In the genomic region with DNA sequence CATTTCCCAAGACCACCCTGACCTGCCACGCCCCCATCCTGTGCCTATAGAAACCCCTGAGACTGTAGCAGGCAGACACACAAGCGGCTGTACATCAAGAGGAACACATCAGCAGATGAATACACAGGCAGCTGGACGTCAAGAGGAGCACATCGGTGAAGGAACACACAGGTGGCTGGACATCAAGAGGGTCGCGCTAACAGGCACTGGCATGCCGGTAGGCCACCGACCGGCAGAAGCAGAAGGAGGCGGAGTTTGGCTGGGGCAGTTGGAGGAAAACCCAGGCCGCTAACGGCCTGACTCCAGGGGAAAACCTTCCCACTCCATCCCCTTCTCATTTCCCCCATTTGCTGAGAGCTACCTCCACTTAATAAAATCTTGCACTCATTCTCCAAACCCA, we compare ENCODE assay signal across 23 cellular contexts.
"Had no signal": no experiment of that assay in that cellular context is flagged by ENCODE, and none has a peak within 500 bp of the region (broad histone marks: within the 10 kb centered on the region; RNA-seq: fewer than 3 reads in every experiment).

No MANE protein-coding gene starts in this region.

- H3K27ac ChIP-seq: tibial artery had no signal

- H3K4me3 Mint-ChIP-seq: activated CD4-positive, alpha-beta memory T cell treated with anti-CD3 and anti-CD28 coated beads, Interleukin-2, amount 10 ng/mL, durations not matched to agents 7 days and 5 days; activated CD8-positive, alpha-beta memory T cell treated with anti-CD3 and anti-CD28 coated beads, Interleukin-2, amount 10 ng/mL, durations not matched to agents 7 days and 5 days; activated naive CD8-positive, alpha-beta T cell treated with anti-CD3 and anti-CD28 coated beads, Interleukin-2, amount 50 U/mL, for 24 hours; activated T-helper 17 cell treated with anti-CD3 and anti-CD28 coated beads, Interleukin-2, amount 50 U/mL, for 72 hours; brain; effector memory CD8-positive, alpha-beta T cell; naive thymus-derived CD8-positive, alpha-beta T cell; T-helper 2 cell treated with Interferon-gamma antibody and Interleukin-4, amounts not matched to agents 5 μg/mL and 100 μg/mL, for 36 hours had no signal

- H3K27ac Mint-ChIP-seq: activated CD4-positive, alpha-beta memory T cell treated with anti-CD3 and anti-CD28 coated beads, Interleukin-2, amount 10 ng/mL, durations not matched to agents 7 days and 5 days; activated CD8-positive, alpha-beta memory T cell treated with anti-CD3 and anti-CD28 coated beads, Interleukin-2, amount 10 ng/mL, durations not matched to agents 7 days and 5 days; activated naive CD8-positive, alpha-beta T cell treated with anti-CD3 and anti-CD28 coated beads, Interleukin-2, amount 50 U/mL, for 24 hours; activated T-helper 17 cell treated with anti-CD3 and anti-CD28 coated beads, Interleukin-2, amount 50 U/mL, for 72 hours; effector memory CD8-positive, alpha-beta T cell; progenitor cell of endocrine pancreas; T-helper 2 cell treated with Interferon-gamma antibody and Interleukin-4, amounts not matched to agents 5 μg/mL and 100 μg/mL, for 36 hours had no signal

- ATAC-seq: activated CD8-positive, alpha-beta memory T cell treated with anti-CD3 and anti-CD28 coated beads, Interleukin-2, amount 10 ng/mL, durations not matched to agents 7 days and 5 days; activated T-helper 17 cell treated with anti-CD3 and anti-CD28 coated beads, Interleukin-2, amount 50 U/mL, for 72 hours; effector memory CD8-positive, alpha-beta T cell; naive thymus-derived CD8-positive, alpha-beta T cell had no signal

- H3K36me3 Mint-ChIP-seq: activated CD8-positive, alpha-beta memory T cell treated with anti-CD3 and anti-CD28 coated beads, Interleukin-2, amount 10 ng/mL, durations not matched to agents 7 days and 5 days; brain; naive thymus-derived CD8-positive, alpha-beta T cell had no signal

- H3K9me3 ChIP-seq: tibial artery had no signal

- H3K4me3 ChIP-seq: tibial artery had no signal

- H3K27me3 ChIP-seq: tibial artery had no signal

- H3K27me3 Mint-ChIP-seq: activated T-helper 17 cell treated with anti-CD3 and anti-CD28 coated beads, Interleukin-2, amount 50 U/mL, for 72 hours; brain; effector memory CD8-positive, alpha-beta T cell; naive thymus-derived CD8-positive, alpha-beta T cell; progenitor cell of endocrine pancreas had no signal

- H3K9me3 Mint-ChIP-seq: activated CD4-positive, alpha-beta memory T cell treated with anti-CD3 and anti-CD28 coated beads, Interleukin-2, amount 10 ng/mL, durations not matched to agents 7 days and 5 days; activated naive CD8-positive, alpha-beta T cell treated with anti-CD3 and anti-CD28 coated beads, Interleukin-2, amount 50 U/mL, for 24 hours; activated T-helper 17 cell treated with anti-CD3 and anti-CD28 coated beads, Interleukin-2, amount 50 U/mL, for 72 hours; effector memory CD8-positive, alpha-beta T cell; naive thymus-derived CD8-positive, alpha-beta T cell; T-helper 2 cell treated with Interferon-gamma antibody and Interleukin-4, amounts not matched to agents 5 μg/mL and 100 μg/mL, for 36 hours had no signal

- DNase-seq: activated CD4-positive, alpha-beta memory T cell treated with anti-CD3 and anti-CD28 coated beads, Interleukin-2, amount 10 ng/mL, durations not matched to agents 7 days and 5 days; activated CD4-positive, alpha-beta T cell treated with anti-CD3 and anti-CD28 coated beads for 4 hours; activated CD8-positive, alpha-beta memory T cell treated with anti-CD3 and anti-CD28 coated beads, Interleukin-2, amount 10 ng/mL, durations not matched to agents 7 days and 5 days; activated naive CD4-positive, alpha-beta T cell treated with Interleukin-2 at 50 U/mL for 16 hours; activated naive CD8-positive, alpha-beta T cell treated with anti-CD3 and anti-CD28 coated beads, Interleukin-2, amount 50 U/mL, for 24 hours; anterior cingulate cortex; caudate nucleus; effector memory CD8-positive, alpha-beta T cell; mesendoderm; naive thymus-derived CD8-positive, alpha-beta T cell; nucleus accumbens; stimulated activated CD4-positive, alpha-beta T cell treated with anti-CD3 and anti-CD28 coated beads, Interleukin-12 subunit alpha, Interleukin-12 subunit beta, amount 100 ng/mL, for 4 hours; stimulated activated CD4-positive, alpha-beta T cell treated with anti-CD3 and anti-CD28 coated beads, Interleukin-1b, Interleukin-23, amount 100 ng/mL, for 48 hours; stimulated activated CD8-positive, alpha-beta memory T cell treated with anti-CD3 and anti-CD28 coated beads, Interleukin-4, amount 100 ng/mL, for 48 hours; stimulated activated naive CD4-positive, alpha-beta T cell; substantia nigra; tibial artery had no signal

- H3K36me3 ChIP-seq: tibial artery had no signal

- FAIRE-seq: TTC549, urothelium cell line had no signal
